Comparison of ENCODE assay signal across 9 cellular contexts in the genomic region with DNA sequence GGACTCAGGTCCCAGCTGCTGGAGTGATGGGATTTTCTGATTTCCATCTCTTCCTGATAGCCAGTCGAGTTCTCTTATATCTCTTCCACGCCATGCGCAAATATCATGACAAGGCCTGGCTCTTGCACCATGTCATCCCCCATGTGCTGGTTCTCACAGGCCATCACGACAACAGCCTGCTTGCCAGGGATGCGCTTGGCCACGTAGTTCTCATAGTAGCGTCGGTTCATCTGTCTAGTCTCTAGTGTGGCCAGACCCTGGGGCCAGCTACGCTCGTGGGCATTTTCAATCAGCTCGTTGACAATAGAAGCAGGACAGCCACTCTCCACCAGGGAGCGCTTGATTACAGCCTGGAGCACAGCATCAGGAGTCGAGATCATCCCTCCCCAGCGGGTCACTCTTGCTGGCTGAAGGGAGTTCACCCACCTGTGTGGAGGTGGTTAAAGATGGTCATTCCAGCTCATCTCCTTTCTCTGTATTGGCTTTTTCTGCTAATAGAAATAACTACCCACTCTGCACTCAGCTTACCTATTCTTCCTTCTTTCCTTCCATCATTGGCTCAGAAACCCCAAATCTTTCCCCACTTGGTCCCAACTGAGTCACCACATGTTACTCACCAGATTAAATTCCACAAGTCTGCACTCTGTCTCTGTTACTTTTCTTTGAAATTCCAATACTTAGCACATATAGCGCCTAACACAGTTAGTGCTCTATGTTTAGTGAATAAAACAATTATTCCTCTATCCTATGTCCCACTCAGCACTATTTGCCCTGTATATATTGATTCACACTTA. TPM values are rescaled to one million over a fixed set of nuclear protein-coding genes. Genes with fewer than 3 reads are reported as not detected.
DNase-seq lines count a peak whose midpoint lies in the region; ATAC-seq, FAIRE-seq and TF ChIP-seq lines count a peak whose summit lies in the region.
"Had no signal": no experiment of that assay in that cellular context is flagged by ENCODE, and none has a peak within 500 bp of the region (broad histone marks: within the 10 kb centered on the region; RNA-seq: fewer than 3 reads in every experiment).

No MANE protein-coding gene starts in this region.

- no peaks in the 10 kb centered on the region for H3K27me3 ChIP-seq in sigmoid colon

- H3K27me3 Mint-ChIP-seq in activated CD8-positive, alpha-beta memory T cell treated with anti-CD3 and anti-CD28 coated beads, Interleukin-2, amount 10 ng/mL, durations not matched to agents 7 days and 5 days: no peaks in the 10 kb centered on the region

- DNase-seq in activated CD8-positive, alpha-beta memory T cell treated with anti-CD3 and anti-CD28 coated beads, Interleukin-2, amount 10 ng/mL, durations not matched to agents 7 days and 5 days: peak; percentile 63
- DNase-seq in activated CD8-positive, alpha-beta memory T cell treated with anti-CD3 and anti-CD28 coated beads for 24 hours: no peak
- DNase-seq in NCI-H2227 (lab: John Stamatoyannopoulos, UW; ENCODE audit: unreplicated experiment): peak; percentile 54
- peak; percentile 56 for DNase-seq in activated T-cell treated with anti-CD3 and anti-CD28 coated beads, Interleukin-2, amount 50 U/mL, for 48 hours
- peak in 32 of 42 donors; percentile 16 to 69 (median 37) for DNase-seq in head of caudate nucleus
- DNase-seq in sigmoid colon: peak; percentile 77
- DNase-seq in activated CD4-positive, CD25-positive, alpha-beta regulatory T cell treated with anti-CD3 and anti-CD28 coated beads, Interleukin-2, amount 50 U/mL, for 72 hours: no peak
- no peak for DNase-seq in GM19239 (ENCODE audit: insufficient read length, low spot score)

- no peaks in the 10 kb centered on the region for H3K9me3 ChIP-seq in sigmoid colon

- peak; percentile 41 to 72 (median 64) for TF ChIP-seq CTCF in sigmoid colon (IDR thresholded peaks at IDR 0.05)

- no peak for FAIRE-seq in GM19239 (lab: Jason Lieb, UNC)
- FAIRE-seq: colon had no signal

- 45 to 68% methylated on average over 15 of the region's 15 CpGs for WGBS in sigmoid colon, 2 donors

- CTCF ChIA-PET in activated CD8-positive, alpha-beta memory T cell treated with anti-CD3 and anti-CD28 coated beads, Interleukin-2, amount 10 ng/mL, durations not matched to agents 7 days and 5 days (lab: Charles Lee): interaction anchor here (0.6 to 3.9 kb wide), 17 partner anchors 10 to 275 kb away, joined by 3 to 24 read pairs (median 5); a partner anchor contains a TSS

- peaks cover 0 to 5% (median 0%) of the 10 kb centered on the region in 4 donors for H3K4me1 ChIP-seq in sigmoid colon

- H3K4me1 Mint-ChIP-seq in activated CD8-positive, alpha-beta memory T cell treated with anti-CD3 and anti-CD28 coated beads, Interleukin-2, amount 10 ng/mL, durations not matched to agents 7 days and 5 days: no peaks in the 10 kb centered on the region

- H3K36me3 ChIP-seq in sigmoid colon: peaks cover 41 to 71% (median 60%) of the 10 kb centered on the region in 4 donors

- ATAC-seq in activated CD8-positive, alpha-beta memory T cell treated with anti-CD3 and anti-CD28 coated beads, Interleukin-2, amount 10 ng/mL, durations not matched to agents 7 days and 5 days: peak; percentile 62

- intact Hi-C loops in head of caudate nucleus (cut with DNase I) (no loop called here), sigmoid colon (cut with DNase I) (loop anchor here (2.0 kb wide), 1 partner anchor 14 kb away; a partner anchor contains a TSS)

- TF ChIP-seq EP300 in sigmoid colon (IDR thresholded peaks at IDR 0.05): no peak

- H3K27ac Mint-ChIP-seq in activated CD8-positive, alpha-beta memory T cell treated with anti-CD3 and anti-CD28 coated beads, Interleukin-2, amount 10 ng/mL, durations not matched to agents 7 days and 5 days: no peak overlapping the region

- H3K4me3 Mint-ChIP-seq in activated CD8-positive, alpha-beta memory T cell treated with anti-CD3 and anti-CD28 coated beads, Interleukin-2, amount 10 ng/mL, durations not matched to agents 7 days and 5 days: no peak overlapping the region

- H3K36me3 Mint-ChIP-seq in activated CD8-positive, alpha-beta memory T cell treated with anti-CD3 and anti-CD28 coated beads, Interleukin-2, amount 10 ng/mL, durations not matched to agents 7 days and 5 days: peaks cover 40% of the 10 kb centered on the region

- no peak overlapping the region for H3K4me3 ChIP-seq in sigmoid colon

- no peak for TF ChIP-seq POLR2A in sigmoid colon (IDR thresholded peaks at IDR 0.05)

- no peaks in the 10 kb centered on the region for H3K9me3 Mint-ChIP-seq in activated CD8-positive, alpha-beta memory T cell treated with anti-CD3 and anti-CD28 coated beads, Interleukin-2, amount 10 ng/mL, durations not matched to agents 7 days and 5 days (ENCODE audit: low read depth)

- H3K27ac ChIP-seq in sigmoid colon: peak overlapping the region; percentile 12 to 51 (median 36)

RNA-seq across cellular contexts. Expression of a gene that starts 15.2 kb away (rescaled TPM):
- 10 to 100 TPM; 28.2 to 34.2 TPM for total RNA-seq in activated CD8-positive, alpha-beta memory T cell treated with anti-CD3 and anti-CD28 coated beads, Interleukin-2, amount 10 ng/mL, durations not matched to agents 7 days and 5 days
- total RNA-seq in sigmoid colon: 100 to 1,000 TPM in 1 of 4 donors, 10 to 100 TPM in 3; 59.9 to 109 (median 78.0) TPM
- polyA plus RNA-seq in sigmoid colon: 10 to 100 TPM; 18.5 to 27.0 (median 25.2) TPM

RNA-seq across cellular contexts. Expression of a gene that starts 17.3 kb away (rescaled TPM):
- total RNA-seq in activated CD8-positive, alpha-beta memory T cell treated with anti-CD3 and anti-CD28 coated beads, Interleukin-2, amount 10 ng/mL, durations not matched to agents 7 days and 5 days: 100 to 1,000 TPM; 147 to 150 TPM
- total RNA-seq in sigmoid colon: 100 to 1,000 TPM in 1 of 4 donors, 10 to 100 TPM in 3; 55.7 to 135 (median 70.7) TPM
- 10 to 100 TPM; 18.0 to 44.4 (median 18.3) TPM for polyA plus RNA-seq in sigmoid colon

RNA-seq across cellular contexts. Expression of a gene that starts 17.6 kb away (rescaled TPM):
- 10 to 100 TPM; 62.8 to 80.6 TPM for total RNA-seq in activated CD8-positive, alpha-beta memory T cell treated with anti-CD3 and anti-CD28 coated beads, Interleukin-2, amount 10 ng/mL, durations not matched to agents 7 days and 5 days
- total RNA-seq in sigmoid colon: 10 to 100 TPM; 17.2 to 33.5 (median 31.6) TPM
- polyA plus RNA-seq in sigmoid colon: 10 to 100 TPM; 29.4 to 43.7 (median 32.6) TPM

RNA-seq across cellular contexts. Expression of a gene that starts 23.3 kb away (rescaled TPM):
- total RNA-seq in activated CD8-positive, alpha-beta memory T cell treated with anti-CD3 and anti-CD28 coated beads, Interleukin-2, amount 10 ng/mL, durations not matched to agents 7 days and 5 days: under 1 TPM; 0.87 to 0.96 TPM
- total RNA-seq in sigmoid colon: not detected
- 10 to 100 TPM; 30.0 to 74.0 (median 31.2) TPM for polyA plus RNA-seq in sigmoid colon

RNA-seq across cellular contexts. Expression of a gene that starts 48.4 kb away (rescaled TPM):
- 1,000 to 10,000 TPM; 1,307 to 1,412 TPM for total RNA-seq in activated CD8-positive, alpha-beta memory T cell treated with anti-CD3 and anti-CD28 coated beads, Interleukin-2, amount 10 ng/mL, durations not matched to agents 7 days and 5 days
- total RNA-seq in sigmoid colon: 1,000 to 10,000 TPM; 6,491 to 9,553 (median 8,571) TPM
- polyA plus RNA-seq in sigmoid colon: 1,000 to 10,000 TPM; 3,150 to 7,537 (median 5,524) TPM

Comparison
In these comparisons a context has a peak if more than half of its experiments do, and no peak if none do; other contexts are left out.
1. DNase-seq: peak in activated CD8-positive, alpha-beta memory T cell treated with anti-CD3 and anti-CD28 coated beads, Interleukin-2, amount 10 ng/mL, durations not matched to agents 7 days and 5 days (single experiment), NCI-H2227 (single experiment), activated T-cell treated with anti-CD3 and anti-CD28 coated beads, Interleukin-2, amount 50 U/mL, for 48 hours (2 of 2), head of caudate nucleus (32 of 42) and sigmoid colon (single experiment); none in activated CD8-positive, alpha-beta memory T cell treated with anti-CD3 and anti-CD28 coated beads for 24 hours (single experiment), activated CD4-positive, CD25-positive, alpha-beta regulatory T cell treated with anti-CD3 and anti-CD28 coated beads, Interleukin-2, amount 50 U/mL, for 72 hours (single experiment) and GM19239 (single experiment).